Comparison of ENCODE assay signal across 24 cellular contexts in the genomic region with DNA sequence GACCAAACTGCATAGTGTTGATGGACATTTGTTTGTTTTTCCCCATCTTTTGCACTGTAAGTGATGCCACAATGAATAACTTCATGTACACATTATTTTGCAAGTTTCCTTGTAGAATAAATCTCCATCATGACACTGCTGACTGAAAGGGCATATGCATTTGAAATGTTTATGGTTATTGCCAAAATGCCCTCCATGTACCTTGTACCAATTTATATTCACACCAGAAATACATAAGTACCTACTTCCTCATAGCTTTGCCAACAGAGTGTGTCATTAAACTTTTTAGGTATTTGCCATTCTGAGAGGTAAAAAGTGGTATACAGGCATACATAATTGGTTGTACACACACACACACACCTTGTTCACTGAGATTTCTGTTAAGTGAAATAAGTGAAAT.
A peak's percentile ranks its signal among the peaks of the same experiment; 100 is the strongest.
DNase-seq lines count a peak whose midpoint lies in the region; ATAC-seq, FAIRE-seq and TF ChIP-seq lines count a peak whose summit lies in the region.
"Had no signal": no experiment of that assay in that cellular context is flagged by ENCODE, and none has a peak within 500 bp of the region (broad histone marks: within the 10 kb centered on the region; RNA-seq: fewer than 3 reads in every experiment).

No MANE protein-coding gene starts in this region.

- H3K27ac ChIP-seq in small intestine (ENCODE audit: low read depth in 1 of 2, low read length in 1 of 2) (no peak overlapping the region), brain microvascular endothelial cell (no peak overlapping the region)
- H3K27ac ChIP-seq: 22Rv1; A549; BLaER1 treated with 17β-estradiol and CSF1 and Interleukin-3, amounts not matched to agents 10 nM and 100 nM; C4-2B had no signal

- no peak for TF ChIP-seq CTCF in brain microvascular endothelial cell (IDR thresholded peaks at IDR 0.05; ENCODE audit: low read depth, low read length, missing control alignments)

- FAIRE-seq in small intestine (lab: Jason Lieb, UNC) = no peak
- FAIRE-seq: A549, GM12878, GM12892, GM18507 had no signal

- intact Hi-C loops in left colon (cut with DNase I, micrococcal nuclease) = no loop called here

- peaks cover 0 to 4% of the 10 kb centered on the region in 2 donors for H3K4me1 ChIP-seq in small intestine (ENCODE audit: control insufficient read depth in 2 of 2, insufficient read depth in 1 of 2, low read depth in 1 of 2, low read length in 1 of 2)
- H3K4me1 ChIP-seq: A549; BLaER1 treated with 17β-estradiol and CSF1 and Interleukin-3, amounts not matched to agents 10 nM and 100 nM had no signal

- DNase-seq in DMS79 treated with DMSO at 0.1 percent for 48 hours (lab: John Stamatoyannopoulos, UW) = peak; percentile 0
- DNase-seq in DMS79 (lab: John Stamatoyannopoulos, UW) = no peak
- DNase-seq in left colon = no peak
- peak; percentile 76 for DNase-seq in small intestine
- DNase-seq in inferior parietal cortex (ENCODE audit: extremely low spot score) = no peak
- no peak for DNase-seq in brain microvascular endothelial cell
- DNase-seq in stimulated activated CD4-positive, alpha-beta T cell treated with anti-CD3 and anti-CD28 coated beads, Interleukin-2, amount 100 ng/mL, for 24 hours = no peak
- DNase-seq: AML-193; CD4-positive, alpha-beta T cell; CD8-positive, alpha-beta T cell; COR-L47; DMS 273 treated with DMSO at 0.1 percent for 48 hours; DMS153; DMS53; DND-41; EL; GDM1 had no signal

- H3K36me3 ChIP-seq in small intestine (ENCODE audit: control insufficient read depth in 2 of 2, insufficient read depth in 2 of 2, low read length in 2 of 2) = no peaks in the 10 kb centered on the region
- no peaks in the 10 kb centered on the region for H3K36me3 ChIP-seq in brain microvascular endothelial cell (replicated peaks)
- H3K36me3 ChIP-seq: BLaER1 treated with 17β-estradiol and CSF1 and Interleukin-3, amounts not matched to agents 10 nM and 100 nM had no signal

- H3K4me3 ChIP-seq in small intestine (ENCODE audit: low read depth in 1 of 2, low read length in 2 of 2) (no peak overlapping the region), brain microvascular endothelial cell (ENCODE audit: low read depth, low read length) (no peak overlapping the region)
- H3K4me3 ChIP-seq: A549; BLaER1 treated with 17β-estradiol and CSF1 and Interleukin-3, amounts not matched to agents 10 nM and 100 nM; GM12878 had no signal

- no peaks in the 10 kb centered on the region for H3K9me3 ChIP-seq in small intestine (ENCODE audit: control insufficient read depth, low read depth)
- H3K9me3 ChIP-seq: A549 had no signal

- ATAC-seq in left colon = peak; percentile 66
- ATAC-seq: A549; CD8-positive, alpha-beta T cell; GM12878 had no signal

- H3K27me3 ChIP-seq in small intestine (ENCODE audit: control insufficient read depth in 2 of 2, insufficient read depth in 2 of 2, low read length in 2 of 2) (no peaks in the 10 kb centered on the region), brain microvascular endothelial cell (replicated peaks) (no peaks in the 10 kb centered on the region)
- H3K27me3 ChIP-seq: BLaER1 treated with 17β-estradiol and CSF1 and Interleukin-3, amounts not matched to agents 10 nM and 100 nM had no signal

- in situ Hi-C loops in brain microvascular endothelial cell (cut with HindIII; ENCODE audit: low pct_ligation_motif_present, low sequenced_read_pairs) = no loop called here

Comparison
In these comparisons a context has a peak if more than half of its experiments do, and no peak if none do; other contexts are left out.
1. DNase-seq: peak in DMS79 treated with DMSO at 0.1 percent for 48 hours (single experiment) and small intestine (single experiment); none in DMS79 (single experiment), left colon (0 of 2), inferior parietal cortex (single experiment), brain microvascular endothelial cell (single experiment) and stimulated activated CD4-positive, alpha-beta T cell treated with anti-CD3 and anti-CD28 coated beads, Interleukin-2, amount 100 ng/mL, for 24 hours (0 of 2).